Comparison of ENCODE assay signal across 14 cellular contexts in the genomic region with DNA sequence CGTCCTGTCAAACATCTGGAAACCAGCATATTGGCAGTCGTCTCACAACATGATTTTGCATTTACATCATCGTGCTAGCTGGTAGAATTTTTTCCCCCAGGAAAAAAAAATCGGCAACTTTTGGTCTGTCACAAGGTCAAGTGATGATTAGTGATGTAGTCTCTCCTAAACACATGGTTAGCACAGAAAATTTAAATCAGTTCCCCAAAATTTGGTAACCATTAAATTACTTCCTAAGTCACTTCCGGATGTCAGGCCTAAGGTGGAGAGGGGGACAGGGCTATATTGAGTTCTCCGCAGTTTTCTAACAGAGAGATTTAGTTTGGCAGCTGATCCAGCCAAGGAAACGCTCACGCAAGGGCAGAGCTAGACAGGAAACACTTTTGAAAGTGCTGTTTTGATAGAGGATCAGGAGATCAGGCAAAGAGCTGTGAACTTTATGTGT.
DNase-seq lines count a peak whose midpoint lies in the region; ATAC-seq and TF ChIP-seq lines count a peak whose summit lies in the region.
"Had no signal": no experiment of that assay in that cellular context is flagged by ENCODE, and none has a peak within 500 bp of the region (broad histone marks: within the 10 kb centered on the region; RNA-seq: fewer than 3 reads in every experiment).

No MANE protein-coding gene starts in this region.

- ATAC-seq in GM21381 (IDR thresholded peaks at IDR 0.05; ENCODE audit: unreplicated experiment) (no peak), GM19467 (IDR thresholded peaks at IDR 0.05; ENCODE audit: unreplicated experiment) (no peak)
- ATAC-seq: K562 had no signal

- no peak overlapping the region for H3K9ac ChIP-seq in skeletal muscle tissue (ENCODE audit: low read depth in 1 of 3, low read length in 3 of 3)

- H3K27ac ChIP-seq in left ventricle myocardium inferior (replicated peaks) (peak overlapping the region; percentile 73), skeletal muscle tissue (ENCODE audit: low read depth, low read length) (peak overlapping the region; percentile 32)

- H3K36me3 ChIP-seq in left ventricle myocardium inferior (no peaks in the 10 kb centered on the region), skeletal muscle tissue (ENCODE audit: control insufficient read depth in 3 of 3, insufficient read depth in 3 of 3, low read length in 3 of 3) (no peaks in the 10 kb centered on the region)

- DNase-seq in EH (ENCODE audit: low read depth), result peak; percentile 13
- peak; percentile 12 for DNase-seq in UCSD-AML1 (lab: John Stamatoyannopoulos, UW; ENCODE audit: unreplicated experiment)
- no peak for DNase-seq in left ventricle myocardium inferior
- no peak for DNase-seq in NCI-H1436 treated with DMSO at 0.1 percent for 48 hours (lab: John Stamatoyannopoulos, UW)
- no peak for DNase-seq in DMS 273 treated with DMSO at 0.1 percent for 48 hours (lab: John Stamatoyannopoulos, UW)
- DNase-seq: activated CD4-positive, alpha-beta memory T cell treated with anti-CD3 and anti-CD28 coated beads for 36 hours; activated naive CD4-positive, alpha-beta T cell treated with anti-CD3 and anti-CD28 coated beads, Interleukin-2, amount 10 ng/mL, durations not matched to agents 7 days and 5 days; CD8-positive, alpha-beta memory T cell; NCI-H1930; NK-92 treated with Interleukin-12 subunit alpha and Interleukin-12 subunit beta, amount 100 ng/mL, for 24 hours had no signal

- H3K9me3 ChIP-seq in left ventricle myocardium inferior (replicated peaks), result no peaks in the 10 kb centered on the region
- H3K9me3 ChIP-seq in skeletal muscle tissue (ENCODE audit: control insufficient read depth in 3 of 3, low read length in 3 of 3), result no peaks in the 10 kb centered on the region

- H3K27me3 ChIP-seq in left ventricle myocardium inferior (ENCODE audit: low read depth), result no peaks in the 10 kb centered on the region
- no peaks in the 10 kb centered on the region for H3K27me3 ChIP-seq in skeletal muscle tissue (ENCODE audit: control insufficient read depth in 3 of 3, insufficient read depth in 3 of 3, low read length in 3 of 3)

- H3K4me3 ChIP-seq in left ventricle myocardium inferior (no peak overlapping the region), skeletal muscle tissue (ENCODE audit: low read length in 3 of 3) (no peak overlapping the region)
- H3K4me3 ChIP-seq: K562 had no signal

- TF ChIP-seq CTCF in left ventricle myocardium inferior (IDR thresholded peaks at IDR 0.05; ENCODE audit: borderline replicate concordance), result no peak

- intact Hi-C loops in left ventricle myocardium inferior (cut with micrococcal nuclease), result no loop called here

- peaks cover 29% of the 10 kb centered on the region for H3K4me1 ChIP-seq in left ventricle myocardium inferior
- peaks cover 0 to 4% (median 0%) of the 10 kb centered on the region in 3 donors for H3K4me1 ChIP-seq in skeletal muscle tissue (ENCODE audit: control insufficient read depth in 3 of 3, insufficient read depth in 3 of 3, low read length in 3 of 3)

Comparison
In these comparisons a context has a peak if more than half of its experiments do, and no peak if none do; other contexts are left out.
1. DNase-seq: peak in EH (single experiment) and UCSD-AML1 (single experiment); none in left ventricle myocardium inferior (single experiment), NCI-H1436 treated with DMSO at 0.1 percent for 48 hours (single experiment) and DMS 273 treated with DMSO at 0.1 percent for 48 hours (single experiment).